In the genomic region with DNA sequence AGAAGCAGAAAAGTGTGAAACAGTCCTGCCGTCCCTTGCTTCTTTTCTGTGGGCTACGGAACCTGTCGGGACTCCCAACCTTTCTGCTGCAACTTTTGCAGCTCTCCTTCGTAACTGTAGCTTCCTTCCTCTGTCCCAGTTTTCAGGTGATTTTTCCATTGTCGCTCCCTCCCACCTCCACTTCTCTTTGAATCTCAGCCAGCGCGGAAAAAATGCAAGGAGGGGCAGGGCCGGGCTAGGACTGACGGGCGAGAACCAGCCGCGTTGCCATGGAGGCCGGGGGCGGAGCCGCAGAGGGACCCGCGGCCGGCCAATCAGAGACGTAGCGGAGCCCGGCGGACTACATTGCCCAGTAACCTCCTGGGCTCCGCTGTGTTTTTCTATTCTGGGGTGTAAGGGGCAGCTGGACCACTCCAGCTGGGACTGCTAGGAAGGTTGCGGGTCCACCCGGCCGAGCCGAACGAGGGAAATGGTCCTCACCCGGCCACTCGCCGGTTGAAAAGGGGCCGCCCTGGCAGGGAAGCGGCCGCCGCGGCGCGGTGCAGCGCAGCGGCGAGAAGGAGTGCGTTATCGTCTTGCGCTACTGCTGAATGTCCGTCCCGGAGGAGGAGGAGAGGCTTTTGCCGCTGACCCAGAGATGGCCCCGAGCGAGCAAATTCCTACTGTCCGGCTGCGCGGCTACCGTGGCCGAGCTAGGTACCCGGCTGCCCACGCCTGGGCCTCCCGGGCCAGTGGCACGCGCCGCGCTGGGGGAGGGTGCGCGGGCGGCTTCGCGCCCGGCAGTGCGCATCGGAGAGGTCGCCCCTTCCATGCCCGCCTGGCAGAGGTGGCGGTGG, we compare ENCODE assay signal across 1 cellular context.
TF ChIP-seq lines count a peak whose summit lies in the region.

CYP39A1 (minus strand) TSS at position 216 of the 836 bp plus-strand sequence. CDS start 236 bp downstream, outside the sequence.
A gene with protein sequence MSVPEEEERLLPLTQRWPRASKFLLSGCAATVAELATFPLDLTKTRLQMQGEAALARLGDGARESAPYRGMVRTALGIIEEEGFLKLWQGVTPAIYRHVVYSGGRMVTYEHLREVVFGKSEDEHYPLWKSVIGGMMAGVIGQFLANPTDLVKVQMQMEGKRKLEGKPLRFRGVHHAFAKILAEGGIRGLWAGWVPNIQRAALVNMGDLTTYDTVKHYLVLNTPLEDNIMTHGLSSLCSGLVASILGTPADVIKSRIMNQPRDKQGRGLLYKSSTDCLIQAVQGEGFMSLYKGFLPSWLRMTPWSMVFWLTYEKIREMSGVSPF (plus strand): TSS at position 373 of the 836 bp plus-strand sequence. CDS start 218 bp downstream, at position 591.

TF ChIP-seq in WTC11, 78 proteins besides CTCF, POLR2A, EP300 and RAD21 (continued from another document and continues in another):
- TF ChIP-seq HMGXB4 (CRISPR knock-in tag; IDR thresholded peaks at IDR 0.05), result 0 out of 2 replicates have a peak, but pooled peaks have one; percentile 49
- TF ChIP-seq CBFB (CRISPR knock-in tag; IDR thresholded peaks at IDR 0.05; ENCODE audit: low read depth), result no peak
- TF ChIP-seq SMAD4 (CRISPR knock-in tag; IDR thresholded peaks at IDR 0.05), result no peak
- no peak for TF ChIP-seq NR1H2 (CRISPR knock-in tag; IDR thresholded peaks at IDR 0.05)
- TF ChIP-seq, protein P1, sequence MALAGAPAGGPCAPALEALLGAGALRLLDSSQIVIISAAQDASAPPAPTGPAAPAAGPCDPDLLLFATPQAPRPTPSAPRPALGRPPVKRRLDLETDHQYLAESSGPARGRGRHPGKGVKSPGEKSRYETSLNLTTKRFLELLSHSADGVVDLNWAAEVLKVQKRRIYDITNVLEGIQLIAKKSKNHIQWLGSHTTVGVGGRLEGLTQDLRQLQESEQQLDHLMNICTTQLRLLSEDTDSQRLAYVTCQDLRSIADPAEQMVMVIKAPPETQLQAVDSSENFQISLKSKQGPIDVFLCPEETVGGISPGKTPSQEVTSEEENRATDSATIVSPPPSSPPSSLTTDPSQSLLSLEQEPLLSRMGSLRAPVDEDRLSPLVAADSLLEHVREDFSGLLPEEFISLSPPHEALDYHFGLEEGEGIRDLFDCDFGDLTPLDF (CRISPR knock-in tag; IDR thresholded peaks at IDR 0.05), result no peak
- no peak for TF ChIP-seq ZNF671 (CRISPR knock-in tag; IDR thresholded peaks at IDR 0.05)
- 0 out of 2 replicates have a peak, but pooled peaks have one; percentile 29 for TF ChIP-seq ZBTB21 (CRISPR knock-in tag; IDR thresholded peaks at IDR 0.05; ENCODE audit: borderline replicate concordance)
- TF ChIP-seq AFF4 (CRISPR knock-in tag; IDR thresholded peaks at IDR 0.05; ENCODE audit: borderline replicate concordance), result no peak
- TF ChIP-seq SOX15 (CRISPR knock-in tag; IDR thresholded peaks at IDR 0.05), result no peak
- TF ChIP-seq STAT6 (CRISPR knock-in tag; conservative IDR thresholded peaks at IDR 0.05; ENCODE audit: low read depth), result no peak
- TF ChIP-seq, protein P2, sequence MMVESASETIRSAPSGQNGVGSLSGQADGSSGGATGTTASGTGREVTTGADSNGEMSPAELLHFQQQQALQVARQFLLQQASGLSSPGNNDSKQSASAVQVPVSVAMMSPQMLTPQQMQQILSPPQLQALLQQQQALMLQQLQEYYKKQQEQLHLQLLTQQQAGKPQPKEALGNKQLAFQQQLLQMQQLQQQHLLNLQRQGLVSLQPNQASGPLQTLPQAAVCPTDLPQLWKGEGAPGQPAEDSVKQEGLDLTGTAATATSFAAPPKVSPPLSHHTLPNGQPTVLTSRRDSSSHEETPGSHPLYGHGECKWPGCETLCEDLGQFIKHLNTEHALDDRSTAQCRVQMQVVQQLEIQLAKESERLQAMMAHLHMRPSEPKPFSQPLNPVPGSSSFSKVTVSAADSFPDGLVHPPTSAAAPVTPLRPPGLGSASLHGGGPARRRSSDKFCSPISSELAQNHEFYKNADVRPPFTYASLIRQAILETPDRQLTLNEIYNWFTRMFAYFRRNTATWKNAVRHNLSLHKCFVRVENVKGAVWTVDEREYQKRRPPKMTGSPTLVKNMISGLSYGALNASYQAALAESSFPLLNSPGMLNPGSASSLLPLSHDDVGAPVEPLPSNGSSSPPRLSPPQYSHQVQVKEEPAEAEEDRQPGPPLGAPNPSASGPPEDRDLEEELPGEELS (CRISPR knock-in tag; IDR thresholded peaks at IDR 0.05), result no peak
- TF ChIP-seq JAZF1 (CRISPR knock-in tag; IDR thresholded peaks at IDR 0.05), result no peak
- TF ChIP-seq, protein P3, sequence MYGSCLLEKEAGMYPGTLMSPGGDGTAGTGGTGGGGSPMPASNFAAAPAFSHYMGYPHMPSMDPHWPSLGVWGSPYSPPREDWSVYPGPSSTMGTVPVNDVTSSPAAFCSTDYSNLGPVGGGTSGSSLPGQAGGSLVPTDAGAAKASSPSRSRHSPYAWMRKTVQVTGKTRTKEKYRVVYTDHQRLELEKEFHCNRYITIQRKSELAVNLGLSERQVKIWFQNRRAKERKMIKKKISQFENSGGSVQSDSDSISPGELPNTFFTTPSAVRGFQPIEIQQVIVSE (CRISPR knock-in tag; IDR thresholded peaks at IDR 0.05; ENCODE audit: borderline replicate concordance), result no peak
- TF ChIP-seq ZNF263 (CRISPR knock-in tag; IDR thresholded peaks at IDR 0.05; ENCODE audit: low read depth), result no peak
- no peak for TF ChIP-seq ZBTB43 (CRISPR knock-in tag; IDR thresholded peaks at IDR 0.05)
- TF ChIP-seq, protein P4, sequence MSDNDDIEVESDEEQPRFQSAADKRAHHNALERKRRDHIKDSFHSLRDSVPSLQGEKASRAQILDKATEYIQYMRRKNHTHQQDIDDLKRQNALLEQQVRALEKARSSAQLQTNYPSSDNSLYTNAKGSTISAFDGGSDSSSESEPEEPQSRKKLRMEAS (CRISPR knock-in tag; IDR thresholded peaks at IDR 0.05), result peak; percentile 60; the same call in 1 of the 2 replicates
- no peak for TF ChIP-seq ZNF121 (CRISPR knock-in tag; IDR thresholded peaks at IDR 0.05)
- TF ChIP-seq, protein P5, sequence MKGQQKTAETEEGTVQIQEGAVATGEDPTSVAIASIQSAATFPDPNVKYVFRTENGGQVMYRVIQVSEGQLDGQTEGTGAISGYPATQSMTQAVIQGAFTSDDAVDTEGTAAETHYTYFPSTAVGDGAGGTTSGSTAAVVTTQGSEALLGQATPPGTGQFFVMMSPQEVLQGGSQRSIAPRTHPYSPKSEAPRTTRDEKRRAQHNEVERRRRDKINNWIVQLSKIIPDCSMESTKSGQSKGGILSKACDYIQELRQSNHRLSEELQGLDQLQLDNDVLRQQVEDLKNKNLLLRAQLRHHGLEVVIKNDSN (CRISPR knock-in tag; IDR thresholded peaks at IDR 0.05), result no peak
- TF ChIP-seq ZNF396 (CRISPR knock-in tag; IDR thresholded peaks at IDR 0.05; ENCODE audit: borderline replicate concordance), result no peak
- TF ChIP-seq, protein P6, sequence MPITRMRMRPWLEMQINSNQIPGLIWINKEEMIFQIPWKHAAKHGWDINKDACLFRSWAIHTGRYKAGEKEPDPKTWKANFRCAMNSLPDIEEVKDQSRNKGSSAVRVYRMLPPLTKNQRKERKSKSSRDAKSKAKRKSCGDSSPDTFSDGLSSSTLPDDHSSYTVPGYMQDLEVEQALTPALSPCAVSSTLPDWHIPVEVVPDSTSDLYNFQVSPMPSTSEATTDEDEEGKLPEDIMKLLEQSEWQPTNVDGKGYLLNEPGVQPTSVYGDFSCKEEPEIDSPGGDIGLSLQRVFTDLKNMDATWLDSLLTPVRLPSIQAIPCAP (CRISPR knock-in tag; IDR thresholded peaks at IDR 0.05), result no peak
- TF ChIP-seq USF2 (CRISPR knock-in tag; IDR thresholded peaks at IDR 0.05), result no peak
- no peak; the same call in 1 of the 2 replicates for TF ChIP-seq JUN (CRISPR knock-in tag; IDR thresholded peaks at IDR 0.05)
- TF ChIP-seq MXD4 (CRISPR knock-in tag; IDR thresholded peaks at IDR 0.05; ENCODE audit: borderline replicate concordance), result no peak
- TF ChIP-seq NFATC4 (CRISPR knock-in tag; IDR thresholded peaks at IDR 0.05), result no peak
- TF ChIP-seq, protein P7, sequence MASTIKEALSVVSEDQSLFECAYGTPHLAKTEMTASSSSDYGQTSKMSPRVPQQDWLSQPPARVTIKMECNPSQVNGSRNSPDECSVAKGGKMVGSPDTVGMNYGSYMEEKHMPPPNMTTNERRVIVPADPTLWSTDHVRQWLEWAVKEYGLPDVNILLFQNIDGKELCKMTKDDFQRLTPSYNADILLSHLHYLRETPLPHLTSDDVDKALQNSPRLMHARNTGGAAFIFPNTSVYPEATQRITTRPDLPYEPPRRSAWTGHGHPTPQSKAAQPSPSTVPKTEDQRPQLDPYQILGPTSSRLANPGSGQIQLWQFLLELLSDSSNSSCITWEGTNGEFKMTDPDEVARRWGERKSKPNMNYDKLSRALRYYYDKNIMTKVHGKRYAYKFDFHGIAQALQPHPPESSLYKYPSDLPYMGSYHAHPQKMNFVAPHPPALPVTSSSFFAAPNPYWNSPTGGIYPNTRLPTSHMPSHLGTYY (CRISPR knock-in tag; IDR thresholded peaks at IDR 0.05), result no peak
- TF ChIP-seq HMGA2 (CRISPR knock-in tag; IDR thresholded peaks at IDR 0.05), result no peak
